ENCODE assay signal across 12 cellular contexts in the genomic region with DNA sequence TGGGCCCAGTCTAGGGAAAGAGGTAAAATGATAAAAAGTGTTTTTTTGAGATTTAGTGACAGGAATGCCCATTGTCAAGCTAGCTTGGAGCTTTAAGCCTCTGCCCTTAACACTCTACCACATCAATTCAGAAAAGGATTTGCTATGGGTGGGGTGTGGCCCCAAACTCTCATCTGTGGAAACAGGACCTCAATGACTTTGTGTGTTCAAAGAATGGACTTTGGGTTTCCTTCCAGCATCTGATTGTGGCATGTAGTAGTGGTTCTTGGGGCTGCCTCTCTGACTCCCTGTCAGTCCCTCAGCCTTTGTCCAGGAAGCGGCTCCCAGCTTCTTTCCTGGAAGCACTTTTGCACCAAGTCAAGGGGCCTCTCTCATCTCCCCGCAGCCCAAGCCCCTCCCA. TPM values are rescaled to one million over a fixed set of nuclear protein-coding genes. Genes with fewer than 3 reads are reported as not detected.
A peak's percentile ranks its signal among the peaks of the same experiment; 100 is the strongest.
DNase-seq lines count a peak whose midpoint lies in the region; ATAC-seq lines count a peak whose summit lies in the region.
"Had no signal": no experiment of that assay in that cellular context is flagged by ENCODE, and none has a peak within 500 bp of the region (broad histone marks: within the 10 kb centered on the region; RNA-seq: fewer than 3 reads in every experiment).

No MANE protein-coding gene starts in this region.

- peak; percentile 47 for DNase-seq in activated CD8-positive, alpha-beta memory T cell treated with anti-CD3 and anti-CD28 coated beads, Interleukin-2, amount 10 ng/mL, durations not matched to agents 7 days and 5 days
- DNase-seq in activated CD8-positive, alpha-beta memory T cell treated with anti-CD3 and anti-CD28 coated beads, Interleukin-2, amount 50 U/mL, for 48 hours: no peak
- DNase-seq in stimulated activated naive B cell treated with anti-CD40 and anti-IgM and Interleukin-4, amounts not matched to agents 10 μg/mL and 1 μg/mL and 100 μg/mL, for 72 hours: no peak
- DNase-seq in 8988T (no peak), cerebellar nuclear complex (lab: John Stamatoyannopoulos, UW) (no peak)
- DNase-seq: activated gamma-delta T cell, DMS53, NCI-H226 had no signal

- peaks cover 52% of the 10 kb centered on the region for H3K4me1 Mint-ChIP-seq in activated CD8-positive, alpha-beta memory T cell treated with anti-CD3 and anti-CD28 coated beads, Interleukin-2, amount 10 ng/mL, durations not matched to agents 7 days and 5 days
- H3K4me1 Mint-ChIP-seq in activated T-helper 17 cell treated with anti-CD3 and anti-CD28 coated beads, Interleukin-2, amount 50 U/mL, for 72 hours: peaks cover 24% of the 10 kb centered on the region
- peaks cover 10 to 24% of the 10 kb centered on the region in 2 donors for H3K4me1 Mint-ChIP-seq in stimulated activated naive B cell treated with anti-CD40 and anti-IgM and Interleukin-4, amounts not matched to agents 10 μg/mL and 1 μg/mL and 100 μg/mL, for 72 hours

- peak; percentile 53 for ATAC-seq in activated CD8-positive, alpha-beta memory T cell treated with anti-CD3 and anti-CD28 coated beads, Interleukin-2, amount 10 ng/mL, durations not matched to agents 7 days and 5 days
- ATAC-seq in HG02981 (IDR thresholded peaks at IDR 0.05; ENCODE audit: unreplicated experiment) (peak; percentile 5), GM19395 (IDR thresholded peaks at IDR 0.05; ENCODE audit: unreplicated experiment) (no peak)
- peak; percentile 22 for ATAC-seq in activated T-helper 17 cell treated with anti-CD3 and anti-CD28 coated beads, Interleukin-2, amount 50 U/mL, for 72 hours (replicated peaks)
- ATAC-seq in stimulated activated naive B cell treated with anti-CD40 and anti-IgM and Interleukin-4, amounts not matched to agents 10 μg/mL and 1 μg/mL and 100 μg/mL, for 72 hours (replicated peaks): no peak

- no peaks in the 10 kb centered on the region for H3K9me3 Mint-ChIP-seq in activated CD8-positive, alpha-beta memory T cell treated with anti-CD3 and anti-CD28 coated beads, Interleukin-2, amount 10 ng/mL, durations not matched to agents 7 days and 5 days (ENCODE audit: low read depth)
- H3K9me3 Mint-ChIP-seq in activated T-helper 17 cell treated with anti-CD3 and anti-CD28 coated beads, Interleukin-2, amount 50 U/mL, for 72 hours: no peaks in the 10 kb centered on the region
- H3K9me3 Mint-ChIP-seq in stimulated activated naive B cell treated with anti-CD40 and anti-IgM and Interleukin-4, amounts not matched to agents 10 μg/mL and 1 μg/mL and 100 μg/mL, for 72 hours: no peaks in the 10 kb centered on the region
- H3K9me3 Mint-ChIP-seq: mesothelial cell of epicardium had no signal

- H3K27me3 Mint-ChIP-seq in activated CD8-positive, alpha-beta memory T cell treated with anti-CD3 and anti-CD28 coated beads, Interleukin-2, amount 10 ng/mL, durations not matched to agents 7 days and 5 days: no peaks in the 10 kb centered on the region
- H3K27me3 Mint-ChIP-seq in activated T-helper 17 cell treated with anti-CD3 and anti-CD28 coated beads, Interleukin-2, amount 50 U/mL, for 72 hours: no peaks in the 10 kb centered on the region
- H3K27me3 Mint-ChIP-seq in stimulated activated naive B cell treated with anti-CD40 and anti-IgM and Interleukin-4, amounts not matched to agents 10 μg/mL and 1 μg/mL and 100 μg/mL, for 72 hours: no peaks in the 10 kb centered on the region

- no peak overlapping the region for H3K4me3 Mint-ChIP-seq in activated CD8-positive, alpha-beta memory T cell treated with anti-CD3 and anti-CD28 coated beads, Interleukin-2, amount 10 ng/mL, durations not matched to agents 7 days and 5 days
- H3K4me3 Mint-ChIP-seq in activated T-helper 17 cell treated with anti-CD3 and anti-CD28 coated beads, Interleukin-2, amount 50 U/mL, for 72 hours: peak overlapping the region; percentile 70
- H3K4me3 Mint-ChIP-seq in stimulated activated naive B cell treated with anti-CD40 and anti-IgM and Interleukin-4, amounts not matched to agents 10 μg/mL and 1 μg/mL and 100 μg/mL, for 72 hours: no peak overlapping the region
- H3K4me3 Mint-ChIP-seq: mesothelial cell of epicardium had no signal

- peaks cover 2% of the 10 kb centered on the region for H3K36me3 Mint-ChIP-seq in activated CD8-positive, alpha-beta memory T cell treated with anti-CD3 and anti-CD28 coated beads, Interleukin-2, amount 10 ng/mL, durations not matched to agents 7 days and 5 days
- peaks cover under 1% of the 10 kb centered on the region for H3K36me3 Mint-ChIP-seq in activated T-helper 17 cell treated with anti-CD3 and anti-CD28 coated beads, Interleukin-2, amount 50 U/mL, for 72 hours (ENCODE audit: low read depth)
- no peaks in the 10 kb centered on the region for H3K36me3 Mint-ChIP-seq in stimulated activated naive B cell treated with anti-CD40 and anti-IgM and Interleukin-4, amounts not matched to agents 10 μg/mL and 1 μg/mL and 100 μg/mL, for 72 hours
- H3K36me3 Mint-ChIP-seq: mesothelial cell of epicardium had no signal

- peak overlapping the region; percentile 93 for H3K27ac Mint-ChIP-seq in activated CD8-positive, alpha-beta memory T cell treated with anti-CD3 and anti-CD28 coated beads, Interleukin-2, amount 10 ng/mL, durations not matched to agents 7 days and 5 days
- H3K27ac Mint-ChIP-seq in activated T-helper 17 cell treated with anti-CD3 and anti-CD28 coated beads, Interleukin-2, amount 50 U/mL, for 72 hours: peak overlapping the region; percentile 85
- H3K27ac Mint-ChIP-seq in stimulated activated naive B cell treated with anti-CD40 and anti-IgM and Interleukin-4, amounts not matched to agents 10 μg/mL and 1 μg/mL and 100 μg/mL, for 72 hours: peak overlapping the region; percentile 59
- H3K27ac Mint-ChIP-seq: mesothelial cell of epicardium had no signal

- CTCF ChIA-PET in activated CD8-positive, alpha-beta memory T cell treated with anti-CD3 and anti-CD28 coated beads, Interleukin-2, amount 10 ng/mL, durations not matched to agents 7 days and 5 days (lab: Charles Lee): interaction anchor here (0.9 to 2.4 kb wide), 5 partner anchors 9 to 28 kb away, joined by 3 to 9 read pairs (median 5); no protein-coding TSS in a partner anchor

RNA-seq across cellular contexts. Expression of a gene that starts 56.1 kb away (rescaled TPM):
- 100 to 1,000 TPM; 166 to 254 TPM for total RNA-seq in activated CD8-positive, alpha-beta memory T cell treated with anti-CD3 and anti-CD28 coated beads, Interleukin-2, amount 10 ng/mL, durations not matched to agents 7 days and 5 days
- total RNA-seq in activated T-helper 17 cell treated with anti-CD3 and anti-CD28 coated beads, Interleukin-2, amount 50 U/mL, for 72 hours: 100 to 1,000 TPM; 173 to 194 TPM

Comparison
In these comparisons a context has a peak if more than half of its experiments do, and no peak if none do; other contexts are left out.
1. ATAC-seq: peak in activated CD8-positive, alpha-beta memory T cell treated with anti-CD3 and anti-CD28 coated beads, Interleukin-2, amount 10 ng/mL, durations not matched to agents 7 days and 5 days (single experiment), HG02981 (single experiment) and activated T-helper 17 cell treated with anti-CD3 and anti-CD28 coated beads, Interleukin-2, amount 50 U/mL, for 72 hours (single experiment); none in stimulated activated naive B cell treated with anti-CD40 and anti-IgM and Interleukin-4, amounts not matched to agents 10 μg/mL and 1 μg/mL and 100 μg/mL, for 72 hours (0 of 2) and GM19395 (single experiment).
2. Peak in every context shown above with its lines, with median percentiles within 50 percentile points of each other: H3K27ac Mint-ChIP-seq.